Comparison of ENCODE assay signal across 8 cellular contexts in genomic region chr12:89384050-89384749, GRCh38. TPM values are rescaled to one million over a fixed set of nuclear protein-coding genes. Genes with fewer than 3 reads are reported as not detected.
DNase-seq lines count a peak whose midpoint lies in the region; FAIRE-seq and TF ChIP-seq lines count a peak whose summit lies in the region.

No MANE protein-coding gene starts in this region.

- H3K27me3 Mint-ChIP-seq in astrocyte (ENCODE audit: low read depth, unreplicated experiment) = no peaks in the 10 kb centered on the region
- H3K27me3 Mint-ChIP-seq in activated naive CD8-positive, alpha-beta T cell treated with anti-CD3 and anti-CD28 coated beads for 36 hours = no peaks in the 10 kb centered on the region

- H3K4me1 ChIP-seq in astrocyte (ENCODE audit: insufficient read depth, low read length) (peaks cover 11% of the 10 kb centered on the region), suprapubic skin (peaks cover 33% of the 10 kb centered on the region)

- H3K36me3 Mint-ChIP-seq in astrocyte (ENCODE audit: low read depth, unreplicated experiment) = no peaks in the 10 kb centered on the region
- no peaks in the 10 kb centered on the region for H3K36me3 Mint-ChIP-seq in activated naive CD8-positive, alpha-beta T cell treated with anti-CD3 and anti-CD28 coated beads for 36 hours

- no peak for FAIRE-seq in astrocyte (lab: Jason Lieb, UNC)

- H3K4me3 ChIP-seq in astrocyte (ENCODE audit: insufficient read depth, low read depth, low read length) (peak overlapping the region; percentile 24), suprapubic skin (peak overlapping the region; percentile 10)

- H3K9me3 ChIP-seq in astrocyte (ENCODE audit: insufficient read depth, low read depth, low read length) = no peaks in the 10 kb centered on the region
- no peaks in the 10 kb centered on the region for H3K9me3 ChIP-seq in suprapubic skin

- H3K79me2 ChIP-seq in astrocyte (ENCODE audit: insufficient read depth, low read length) = no peaks in the 10 kb centered on the region

- peaks cover 17% of the 10 kb centered on the region for H3K4me1 Mint-ChIP-seq in astrocyte (ENCODE audit: low read depth, unreplicated experiment)
- H3K4me1 Mint-ChIP-seq in activated naive CD8-positive, alpha-beta T cell treated with anti-CD3 and anti-CD28 coated beads for 36 hours = no peaks in the 10 kb centered on the region

- no peak overlapping the region for H3K4me3 Mint-ChIP-seq in astrocyte (ENCODE audit: unreplicated experiment)
- H3K4me3 Mint-ChIP-seq in activated naive CD8-positive, alpha-beta T cell treated with anti-CD3 and anti-CD28 coated beads for 36 hours = no peak overlapping the region

- peak overlapping the region; percentile 66 for H3K4me2 ChIP-seq in astrocyte (ENCODE audit: low read length)

- TF ChIP-seq RAD21 in Ishikawa (IDR thresholded peaks at IDR 0.05; ENCODE audit: low read depth) = peak; percentile 21; the same call in 1 of the 2 replicates

- H4K20me1 ChIP-seq in astrocyte (ENCODE audit: insufficient read depth, low read length) = no peaks in the 10 kb centered on the region

- TF ChIP-seq EP300 in Ishikawa (IDR thresholded peaks at IDR 0.05; ENCODE audit: borderline replicate concordance) (peak; percentile 30; the same call in 1 of the 2 replicates), suprapubic skin (IDR thresholded peaks at IDR 0.05) (no peak)

- no peaks in the 10 kb centered on the region for H3K9me3 Mint-ChIP-seq in astrocyte (ENCODE audit: unreplicated experiment)
- no peaks in the 10 kb centered on the region for H3K9me3 Mint-ChIP-seq in activated naive CD8-positive, alpha-beta T cell treated with anti-CD3 and anti-CD28 coated beads for 36 hours

- peak; percentile 85 for DNase-seq in astrocyte (ENCODE audit: low read depth)
- peak; percentile 80 for DNase-seq in islet precursor cell
- DNase-seq in suprapubic skin (ENCODE audit: low spot score in 2 of 2) = peak in 1 of 2 donors; percentile 71
- no peak for DNase-seq in COR-L47 (lab: John Stamatoyannopoulos, UW)
- no peak for DNase-seq in activated naive CD8-positive, alpha-beta T cell treated with anti-CD3 and anti-CD28 coated beads for 36 hours
- no peak for DNase-seq in posterior vena cava (ENCODE audit: low spot score)
- DNase-seq in activated CD4-positive, alpha-beta T cell treated with anti-CD3 and anti-CD28 coated beads for 48 hours = no peak

- peak overlapping the region; percentile 24 for H3K27ac Mint-ChIP-seq in astrocyte (ENCODE audit: unreplicated experiment)
- H3K27ac Mint-ChIP-seq in activated naive CD8-positive, alpha-beta T cell treated with anti-CD3 and anti-CD28 coated beads for 36 hours = no peak overlapping the region

- intact Hi-C loops in posterior vena cava (cut with DNase I) = no loop called here

- H3K27me3 ChIP-seq in astrocyte (ENCODE audit: insufficient read depth, low read length) (no peaks in the 10 kb centered on the region), suprapubic skin (no peaks in the 10 kb centered on the region)

- TF ChIP-seq POLR2A in suprapubic skin (IDR thresholded peaks at IDR 0.05) = no peak

- 19% methylated on average over 8 of the region's 8 CpGs for WGBS in suprapubic skin

- peak overlapping the region; percentile 5 for H3K9ac ChIP-seq in astrocyte (ENCODE audit: low read length)

- TF ChIP-seq CTCF in astrocyte (IDR thresholded peaks at IDR 0.05; ENCODE audit: insufficient read depth, low read depth, low read length) (no peak), suprapubic skin (IDR thresholded peaks at IDR 0.05) (no peak)

- no peaks in the 10 kb centered on the region for H3K36me3 ChIP-seq in astrocyte (ENCODE audit: insufficient read depth, low read length)
- no peaks in the 10 kb centered on the region for H3K36me3 ChIP-seq in suprapubic skin

- peak overlapping the region; percentile 67 for H2AFZ ChIP-seq in astrocyte (ENCODE audit: low read depth, low read length)

- peak overlapping the region; percentile 11 for H3K27ac ChIP-seq in astrocyte (ENCODE audit: low read depth, low read length)
- peak overlapping the region; percentile 73 for H3K27ac ChIP-seq in suprapubic skin

TF ChIP-seq in Ishikawa, 13 proteins besides CTCF, POLR2A, EP300 and RAD21:
- TF ChIP-seq NFIC (IDR thresholded peaks at IDR 0.05) (peak; percentile 45; the same call in 1 of the 2 replicates), TAF1 (IDR thresholded peaks at IDR 0.05; ENCODE audit: low read depth) (no peak; the same call in 1 of the 2 replicates), CEBPB (IDR thresholded peaks at IDR 0.05) (peak; percentile 99), FOXM1 (IDR thresholded peaks at IDR 0.05; ENCODE audit: borderline replicate concordance, low read depth) (peak; percentile 22; the same call in 1 of the 2 replicates), YY1 (IDR thresholded peaks at IDR 0.05; ENCODE audit: low read depth) (no peak), TEAD4 (IDR thresholded peaks at IDR 0.05) (peak; percentile 70), TCF12 (IDR thresholded peaks at IDR 0.05; ENCODE audit: low read depth) (0 out of 2 replicates have a peak, but pooled peaks have one; percentile 52)
- TF ChIP-seq, protein P1, sequence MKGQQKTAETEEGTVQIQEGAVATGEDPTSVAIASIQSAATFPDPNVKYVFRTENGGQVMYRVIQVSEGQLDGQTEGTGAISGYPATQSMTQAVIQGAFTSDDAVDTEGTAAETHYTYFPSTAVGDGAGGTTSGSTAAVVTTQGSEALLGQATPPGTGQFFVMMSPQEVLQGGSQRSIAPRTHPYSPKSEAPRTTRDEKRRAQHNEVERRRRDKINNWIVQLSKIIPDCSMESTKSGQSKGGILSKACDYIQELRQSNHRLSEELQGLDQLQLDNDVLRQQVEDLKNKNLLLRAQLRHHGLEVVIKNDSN (IDR thresholded peaks at IDR 0.05) = no peak

RNA-seq across cellular contexts. Expression of gene DUSP6, which starts 31.9 kb away (rescaled TPM):
- total RNA-seq in astrocyte (47.8 and 63.0 TPM in 2 replicates), suprapubic skin (10 to 100 TPM; 50.8 to 69.2 (median 59.7) TPM), posterior vena cava (10 to 100 TPM; 42.2 to 49.6 TPM)
- total RNA-seq in activated naive CD8-positive, alpha-beta T cell treated with anti-CD3 and anti-CD28 coated beads for 36 hours = 10 to 100 TPM; 15.3 to 15.6 TPM

Comparison
In these comparisons a context has a peak if more than half of its experiments do, and no peak if none do; other contexts are left out.
1. DNase-seq: peak in astrocyte (single experiment) and islet precursor cell (single experiment); none in COR-L47 (single experiment), activated naive CD8-positive, alpha-beta T cell treated with anti-CD3 and anti-CD28 coated beads for 36 hours (single experiment), posterior vena cava (single experiment) and activated CD4-positive, alpha-beta T cell treated with anti-CD3 and anti-CD28 coated beads for 48 hours (single experiment).